In the genomic region with DNA sequence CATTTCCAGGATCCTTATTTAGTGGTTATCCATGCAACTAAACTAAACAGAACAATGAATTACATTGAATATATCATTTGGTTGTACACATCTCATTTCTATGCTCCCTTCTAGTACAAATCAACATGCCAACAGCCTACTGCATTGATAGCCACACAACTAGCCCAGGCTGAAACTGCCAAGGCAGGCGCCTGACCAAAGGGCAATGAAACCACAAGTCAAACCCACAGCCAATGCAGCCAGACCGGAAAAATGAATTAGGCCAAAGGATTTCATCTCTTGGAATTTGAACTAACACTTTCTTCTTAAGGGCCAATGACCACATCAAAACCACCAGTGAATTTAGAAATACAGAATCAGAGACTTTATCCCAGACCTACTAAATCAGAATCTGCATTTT, we compare ENCODE assay signal across 1 cellular context.
TF ChIP-seq lines count a peak whose summit lies in the region.

No MANE protein-coding gene starts in this region.

TF ChIP-seq in GM12878, 131 proteins besides CTCF, POLR2A, EP300 and RAD21 (continued from another document):
- no peak for TF ChIP-seq ASH2L (IDR thresholded peaks at IDR 0.05; ENCODE audit: borderline replicate concordance, low read depth)
- TF ChIP-seq, protein P1, sequence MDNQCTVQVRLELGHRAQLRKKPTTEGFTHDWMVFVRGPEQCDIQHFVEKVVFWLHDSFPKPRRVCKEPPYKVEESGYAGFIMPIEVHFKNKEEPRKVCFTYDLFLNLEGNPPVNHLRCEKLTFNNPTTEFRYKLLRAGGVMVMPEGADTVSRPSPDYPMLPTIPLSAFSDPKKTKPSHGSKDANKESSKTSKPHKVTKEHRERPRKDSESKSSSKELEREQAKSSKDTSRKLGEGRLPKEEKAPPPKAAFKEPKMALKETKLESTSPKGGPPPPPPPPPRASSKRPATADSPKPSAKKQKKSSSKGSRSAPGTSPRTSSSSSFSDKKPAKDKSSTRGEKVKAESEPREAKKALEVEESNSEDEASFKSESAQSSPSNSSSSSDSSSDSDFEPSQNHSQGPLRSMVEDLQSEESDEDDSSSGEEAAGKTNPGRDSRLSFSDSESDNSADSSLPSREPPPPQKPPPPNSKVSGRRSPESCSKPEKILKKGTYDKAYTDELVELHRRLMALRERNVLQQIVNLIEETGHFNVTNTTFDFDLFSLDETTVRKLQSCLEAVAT (IDR thresholded peaks at IDR 0.05) = no peak
- TF ChIP-seq, protein P2, sequence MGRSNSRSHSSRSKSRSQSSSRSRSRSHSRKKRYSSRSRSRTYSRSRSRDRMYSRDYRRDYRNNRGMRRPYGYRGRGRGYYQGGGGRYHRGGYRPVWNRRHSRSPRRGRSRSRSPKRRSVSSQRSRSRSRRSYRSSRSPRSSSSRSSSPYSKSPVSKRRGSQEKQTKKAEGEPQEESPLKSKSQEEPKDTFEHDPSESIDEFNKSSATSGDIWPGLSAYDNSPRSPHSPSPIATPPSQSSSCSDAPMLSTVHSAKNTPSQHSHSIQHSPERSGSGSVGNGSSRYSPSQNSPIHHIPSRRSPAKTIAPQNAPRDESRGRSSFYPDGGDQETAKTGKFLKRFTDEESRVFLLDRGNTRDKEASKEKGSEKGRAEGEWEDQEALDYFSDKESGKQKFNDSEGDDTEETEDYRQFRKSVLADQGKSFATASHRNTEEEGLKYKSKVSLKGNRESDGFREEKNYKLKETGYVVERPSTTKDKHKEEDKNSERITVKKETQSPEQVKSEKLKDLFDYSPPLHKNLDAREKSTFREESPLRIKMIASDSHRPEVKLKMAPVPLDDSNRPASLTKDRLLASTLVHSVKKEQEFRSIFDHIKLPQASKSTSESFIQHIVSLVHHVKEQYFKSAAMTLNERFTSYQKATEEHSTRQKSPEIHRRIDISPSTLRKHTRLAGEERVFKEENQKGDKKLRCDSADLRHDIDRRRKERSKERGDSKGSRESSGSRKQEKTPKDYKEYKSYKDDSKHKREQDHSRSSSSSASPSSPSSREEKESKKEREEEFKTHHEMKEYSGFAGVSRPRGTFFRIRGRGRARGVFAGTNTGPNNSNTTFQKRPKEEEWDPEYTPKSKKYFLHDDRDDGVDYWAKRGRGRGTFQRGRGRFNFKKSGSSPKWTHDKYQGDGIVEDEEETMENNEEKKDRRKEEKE (IDR thresholded peaks at IDR 0.05) = no peak
- TF ChIP-seq FOXK2 (IDR thresholded peaks at IDR 0.05) = no peak
- no peak for TF ChIP-seq TCF12 (IDR thresholded peaks at IDR 0.05; ENCODE audit: low read depth, low read length)
- TF ChIP-seq ZNF24 (IDR thresholded peaks at IDR 0.05) = no peak
- TF ChIP-seq, protein P3, sequence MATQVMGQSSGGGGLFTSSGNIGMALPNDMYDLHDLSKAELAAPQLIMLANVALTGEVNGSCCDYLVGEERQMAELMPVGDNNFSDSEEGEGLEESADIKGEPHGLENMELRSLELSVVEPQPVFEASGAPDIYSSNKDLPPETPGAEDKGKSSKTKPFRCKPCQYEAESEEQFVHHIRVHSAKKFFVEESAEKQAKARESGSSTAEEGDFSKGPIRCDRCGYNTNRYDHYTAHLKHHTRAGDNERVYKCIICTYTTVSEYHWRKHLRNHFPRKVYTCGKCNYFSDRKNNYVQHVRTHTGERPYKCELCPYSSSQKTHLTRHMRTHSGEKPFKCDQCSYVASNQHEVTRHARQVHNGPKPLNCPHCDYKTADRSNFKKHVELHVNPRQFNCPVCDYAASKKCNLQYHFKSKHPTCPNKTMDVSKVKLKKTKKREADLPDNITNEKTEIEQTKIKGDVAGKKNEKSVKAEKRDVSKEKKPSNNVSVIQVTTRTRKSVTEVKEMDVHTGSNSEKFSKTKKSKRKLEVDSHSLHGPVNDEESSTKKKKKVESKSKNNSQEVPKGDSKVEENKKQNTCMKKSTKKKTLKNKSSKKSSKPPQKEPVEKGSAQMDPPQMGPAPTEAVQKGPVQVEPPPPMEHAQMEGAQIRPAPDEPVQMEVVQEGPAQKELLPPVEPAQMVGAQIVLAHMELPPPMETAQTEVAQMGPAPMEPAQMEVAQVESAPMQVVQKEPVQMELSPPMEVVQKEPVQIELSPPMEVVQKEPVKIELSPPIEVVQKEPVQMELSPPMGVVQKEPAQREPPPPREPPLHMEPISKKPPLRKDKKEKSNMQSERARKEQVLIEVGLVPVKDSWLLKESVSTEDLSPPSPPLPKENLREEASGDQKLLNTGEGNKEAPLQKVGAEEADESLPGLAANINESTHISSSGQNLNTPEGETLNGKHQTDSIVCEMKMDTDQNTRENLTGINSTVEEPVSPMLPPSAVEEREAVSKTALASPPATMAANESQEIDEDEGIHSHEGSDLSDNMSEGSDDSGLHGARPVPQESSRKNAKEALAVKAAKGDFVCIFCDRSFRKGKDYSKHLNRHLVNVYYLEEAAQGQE (IDR thresholded peaks at IDR 0.05; ENCODE audit: low read depth, low read length) = no peak
- TF ChIP-seq SREBF2 (IDR thresholded peaks at IDR 0.05; ENCODE audit: low read length) = no peak
- no peak for TF ChIP-seq FOXM1 (IDR thresholded peaks at IDR 0.05; ENCODE audit: low read depth, low read length)
- TF ChIP-seq POLR2AphosphoS5 (IDR thresholded peaks at IDR 0.05; ENCODE audit: low read length) = no peak
- no peak for TF ChIP-seq TBL1XR1 (IDR thresholded peaks at IDR 0.05; ENCODE audit: low read depth, low read length)
- TF ChIP-seq, protein P4, sequence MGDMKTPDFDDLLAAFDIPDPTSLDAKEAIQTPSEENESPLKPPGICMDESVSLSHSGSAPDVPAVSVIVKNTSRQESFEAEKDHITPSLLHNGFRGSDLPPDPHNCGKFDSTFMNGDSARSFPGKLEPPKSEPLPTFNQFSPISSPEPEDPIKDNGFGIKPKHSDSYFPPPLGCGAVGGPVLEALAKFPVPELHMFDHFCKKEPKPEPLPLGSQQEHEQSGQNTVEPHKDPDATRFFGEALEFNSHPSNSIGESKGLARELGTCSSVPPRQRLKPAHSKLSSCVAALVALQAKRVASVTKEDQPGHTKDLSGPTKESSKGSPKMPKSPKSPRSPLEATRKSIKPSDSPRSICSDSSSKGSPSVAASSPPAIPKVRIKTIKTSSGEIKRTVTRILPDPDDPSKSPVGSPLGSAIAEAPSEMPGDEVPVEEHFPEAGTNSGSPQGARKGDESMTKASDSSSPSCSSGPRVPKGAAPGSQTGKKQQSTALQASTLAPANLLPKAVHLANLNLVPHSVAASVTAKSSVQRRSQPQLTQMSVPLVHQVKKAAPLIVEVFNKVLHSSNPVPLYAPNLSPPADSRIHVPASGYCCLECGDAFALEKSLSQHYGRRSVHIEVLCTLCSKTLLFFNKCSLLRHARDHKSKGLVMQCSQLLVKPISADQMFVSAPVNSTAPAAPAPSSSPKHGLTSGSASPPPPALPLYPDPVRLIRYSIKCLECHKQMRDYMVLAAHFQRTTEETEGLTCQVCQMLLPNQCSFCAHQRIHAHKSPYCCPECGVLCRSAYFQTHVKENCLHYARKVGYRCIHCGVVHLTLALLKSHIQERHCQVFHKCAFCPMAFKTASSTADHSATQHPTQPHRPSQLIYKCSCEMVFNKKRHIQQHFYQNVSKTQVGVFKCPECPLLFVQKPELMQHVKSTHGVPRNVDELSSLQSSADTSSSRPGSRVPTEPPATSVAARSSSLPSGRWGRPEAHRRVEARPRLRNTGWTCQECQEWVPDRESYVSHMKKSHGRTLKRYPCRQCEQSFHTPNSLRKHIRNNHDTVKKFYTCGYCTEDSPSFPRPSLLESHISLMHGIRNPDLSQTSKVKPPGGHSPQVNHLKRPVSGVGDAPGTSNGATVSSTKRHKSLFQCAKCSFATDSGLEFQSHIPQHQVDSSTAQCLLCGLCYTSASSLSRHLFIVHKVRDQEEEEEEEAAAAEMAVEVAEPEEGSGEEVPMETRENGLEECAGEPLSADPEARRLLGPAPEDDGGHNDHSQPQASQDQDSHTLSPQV (IDR thresholded peaks at IDR 0.05) = no peak
- TF ChIP-seq, protein P5, sequence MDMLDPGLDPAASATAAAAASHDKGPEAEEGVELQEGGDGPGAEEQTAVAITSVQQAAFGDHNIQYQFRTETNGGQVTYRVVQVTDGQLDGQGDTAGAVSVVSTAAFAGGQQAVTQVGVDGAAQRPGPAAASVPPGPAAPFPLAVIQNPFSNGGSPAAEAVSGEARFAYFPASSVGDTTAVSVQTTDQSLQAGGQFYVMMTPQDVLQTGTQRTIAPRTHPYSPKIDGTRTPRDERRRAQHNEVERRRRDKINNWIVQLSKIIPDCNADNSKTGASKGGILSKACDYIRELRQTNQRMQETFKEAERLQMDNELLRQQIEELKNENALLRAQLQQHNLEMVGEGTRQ (IDR thresholded peaks at IDR 0.05; ENCODE audit: borderline replicate concordance, low read depth, low read length) = no peak
- TF ChIP-seq, protein P6, sequence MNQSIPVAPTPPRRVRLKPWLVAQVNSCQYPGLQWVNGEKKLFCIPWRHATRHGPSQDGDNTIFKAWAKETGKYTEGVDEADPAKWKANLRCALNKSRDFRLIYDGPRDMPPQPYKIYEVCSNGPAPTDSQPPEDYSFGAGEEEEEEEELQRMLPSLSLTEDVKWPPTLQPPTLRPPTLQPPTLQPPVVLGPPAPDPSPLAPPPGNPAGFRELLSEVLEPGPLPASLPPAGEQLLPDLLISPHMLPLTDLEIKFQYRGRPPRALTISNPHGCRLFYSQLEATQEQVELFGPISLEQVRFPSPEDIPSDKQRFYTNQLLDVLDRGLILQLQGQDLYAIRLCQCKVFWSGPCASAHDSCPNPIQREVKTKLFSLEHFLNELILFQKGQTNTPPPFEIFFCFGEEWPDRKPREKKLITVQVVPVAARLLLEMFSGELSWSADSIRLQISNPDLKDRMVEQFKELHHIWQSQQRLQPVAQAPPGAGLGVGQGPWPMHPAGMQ (IDR thresholded peaks at IDR 0.05; ENCODE audit: borderline replicate concordance) = no peak
- no peak for TF ChIP-seq NRF1 (conservative IDR thresholded peaks at IDR 0.05; ENCODE audit: low read depth, low read length)
- TF ChIP-seq RCOR1 (conservative IDR thresholded peaks at IDR 0.05; ENCODE audit: low read depth, low read length) = no peak
TF ChIP-seq in GM12878: peak in this region for 0.
